Comparison of ENCODE assay signal across 21 cellular contexts in the genomic region with DNA sequence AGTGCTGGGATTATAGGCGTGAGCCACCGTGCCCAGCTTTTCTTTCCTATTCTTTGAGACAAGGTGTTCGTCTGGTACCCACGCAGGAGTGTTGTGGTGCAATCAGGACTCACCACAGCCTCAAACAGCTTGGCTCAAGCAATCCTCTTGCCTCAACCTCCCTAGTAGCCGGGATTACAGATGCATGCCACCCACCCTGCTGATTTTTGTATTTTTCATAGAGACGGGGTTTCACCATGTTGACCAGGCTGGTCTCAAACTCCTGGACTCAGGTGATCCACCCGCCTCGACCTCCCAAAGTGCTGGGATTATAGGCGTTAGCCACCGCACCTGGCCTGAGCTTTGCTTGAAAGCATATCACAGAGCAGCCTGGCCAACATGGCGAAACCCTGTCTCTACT. TPM values are rescaled to one million over a fixed set of nuclear protein-coding genes. Genes with fewer than 3 reads are reported as not detected.
A peak's percentile ranks its signal among the peaks of the same experiment; 100 is the strongest.
DNase-seq lines count a peak whose midpoint lies in the region; ATAC-seq and TF ChIP-seq lines count a peak whose summit lies in the region.
"Had no signal": no experiment of that assay in that cellular context is flagged by ENCODE, and none has a peak within 500 bp of the region (broad histone marks: within the 10 kb centered on the region; RNA-seq: fewer than 3 reads in every experiment).

No MANE protein-coding gene starts in this region.

- no peaks in the 10 kb centered on the region for H3K36me3 ChIP-seq in esophagus muscularis mucosa

- no peak for ATAC-seq in HG03159 (IDR thresholded peaks at IDR 0.05; ENCODE audit: unreplicated experiment)

- no peak for TF ChIP-seq CTCF in CD14-positive monocyte (IDR thresholded peaks at IDR 0.05)
- TF ChIP-seq CTCF in esophagus muscularis mucosa (IDR thresholded peaks at IDR 0.05), result no peak

- H3K27ac ChIP-seq in esophagus muscularis mucosa (replicated peaks in 1 of 4), result no peak overlapping the region

- no peak overlapping the region for H3K4me3 ChIP-seq in esophagus muscularis mucosa

- 84% methylated on average over 11 of the region's 11 CpGs for WGBS in esophagus muscularis mucosa

- peak; percentile 57 for DNase-seq in activated CD4-positive, alpha-beta T cell treated with anti-CD3 and anti-CD28 coated beads, Interleukin-2, amount 10 ng/mL, durations not matched to agents 24 days and 14 days
- no peak for DNase-seq in activated CD4-positive, alpha-beta T cell treated with anti-CD3 and anti-CD28 coated beads for 1 hour
- DNase-seq in CD14-positive monocyte (ENCODE audit: low spot score) (no peak), esophagus muscularis mucosa (ENCODE audit: extremely low spot score) (peak; percentile 50), dedifferentiated amniotic fluid mesenchymal stem cell (ENCODE audit: extremely low spot score) (no peak)
- peak; percentile 15 for DNase-seq in stimulated activated CD8-positive, alpha-beta memory T cell treated with anti-CD3 and anti-CD28 coated beads, Interleukin-4, amount 100 ng/mL, for 48 hours
- DNase-seq: AML-193, EL, GF-D8, IMR-90, MV-4-11, NCI-H1105 treated with DMSO at 0.1 percent for 48 hours, NCI-H1694, NCI-H2081, NCI-H2171 treated with DMSO at 0.1 percent for 48 hours, NCI-H526, SHP77 had no signal

- H3K9me3 ChIP-seq in esophagus muscularis mucosa, result no peaks in the 10 kb centered on the region

- no peaks in the 10 kb centered on the region for H3K4me1 ChIP-seq in esophagus muscularis mucosa

- H3K27ac Mint-ChIP-seq in activated CD4-positive, alpha-beta T cell treated with anti-CD3 and anti-CD28 coated beads, Interleukin-2, amount 10 ng/mL, durations not matched to agents 24 days and 14 days, result peak overlapping the region; percentile 20
- H3K27ac Mint-ChIP-seq in CD14-positive monocyte, result peak overlapping the region in 4 of 7 donors; percentile 22 to 83 (median 58)

- intact Hi-C loops in activated CD4-positive, alpha-beta T cell treated with anti-CD3 and anti-CD28 coated beads, Interleukin-2, amount 10 ng/mL, durations not matched to agents 24 days and 14 days (cut with micrococcal nuclease), result no loop called here
- intact Hi-C loops in CD14-positive monocyte (cut with micrococcal nuclease), result no loop called here
- intact Hi-C loops in esophagus muscularis mucosa (cut with DNase I), result no loop called here

- H3K4me1 Mint-ChIP-seq in activated CD4-positive, alpha-beta T cell treated with anti-CD3 and anti-CD28 coated beads, Interleukin-2, amount 10 ng/mL, durations not matched to agents 24 days and 14 days, result peaks cover 26% of the 10 kb centered on the region
- peaks cover 42% of the 10 kb centered on the region for H3K4me1 Mint-ChIP-seq in CD14-positive monocyte

- TF ChIP-seq EP300 in esophagus muscularis mucosa (IDR thresholded peaks at IDR 0.05), result no peak

- peaks cover 12% of the 10 kb centered on the region for H3K27me3 Mint-ChIP-seq in activated CD4-positive, alpha-beta T cell treated with anti-CD3 and anti-CD28 coated beads, Interleukin-2, amount 10 ng/mL, durations not matched to agents 24 days and 14 days
- H3K27me3 Mint-ChIP-seq in CD14-positive monocyte (ENCODE audit: low read depth in 3 of 3), result peaks cover 10 to 35% (median 16%) of the 10 kb centered on the region in 3 donors

- peaks cover 13% of the 10 kb centered on the region for H3K9me3 Mint-ChIP-seq in activated CD4-positive, alpha-beta T cell treated with anti-CD3 and anti-CD28 coated beads, Interleukin-2, amount 10 ng/mL, durations not matched to agents 24 days and 14 days
- H3K9me3 Mint-ChIP-seq in CD14-positive monocyte, result peaks cover 0 to 11% (median 2%) of the 10 kb centered on the region in 7 donors

- peak overlapping the region; percentile 19 for H3K4me3 Mint-ChIP-seq in activated CD4-positive, alpha-beta T cell treated with anti-CD3 and anti-CD28 coated beads, Interleukin-2, amount 10 ng/mL, durations not matched to agents 24 days and 14 days
- no peak overlapping the region for H3K4me3 Mint-ChIP-seq in CD14-positive monocyte

- H3K27me3 ChIP-seq in esophagus muscularis mucosa, result peaks cover 0 to 4% (median 0%) of the 10 kb centered on the region in 4 donors

- TF ChIP-seq POLR2A in esophagus muscularis mucosa (IDR thresholded peaks at IDR 0.05; ENCODE audit: low read depth), result no peak

- H3K36me3 Mint-ChIP-seq in activated CD4-positive, alpha-beta T cell treated with anti-CD3 and anti-CD28 coated beads, Interleukin-2, amount 10 ng/mL, durations not matched to agents 24 days and 14 days (ENCODE audit: low read depth), result peaks cover 12% of the 10 kb centered on the region
- H3K36me3 Mint-ChIP-seq in CD14-positive monocyte, result no peaks in the 10 kb centered on the region

RNA-seq across cellular contexts. Expression of a gene that starts 1.5 kb away (rescaled TPM):
- total RNA-seq in activated CD4-positive, alpha-beta T cell treated with anti-CD3 and anti-CD28 coated beads, Interleukin-2, amount 10 ng/mL, durations not matched to agents 24 days and 14 days, result 0.95 and 1.5 TPM in 2 replicates
- polyA plus RNA-seq in CD14-positive monocyte, result under 1 TPM; 0.11 to 0.17 TPM
- 1 to 10 TPM in 2 of 4 donors, under 1 TPM in 1, not detected in 1; 0.63 to 2.1 (median 1.3) TPM for total RNA-seq in esophagus muscularis mucosa
- total RNA-seq: A172, H4, IMR-90 had no signal
- polyA plus RNA-seq: AG04450, IMR-90 had no signal

RNA-seq across cellular contexts. Expression of a gene that starts 54.6 kb away (rescaled TPM):
- total RNA-seq in activated CD4-positive, alpha-beta T cell treated with anti-CD3 and anti-CD28 coated beads, Interleukin-2, amount 10 ng/mL, durations not matched to agents 24 days and 14 days, result 0.28 and 0.30 TPM in 2 replicates
- 100 to 1,000 TPM in 1 of 2 donors, 10 to 100 TPM in 1; 73.8 to 125 TPM for polyA plus RNA-seq in CD14-positive monocyte
- total RNA-seq in esophagus muscularis mucosa, result 1 to 10 TPM; 2.1 to 6.3 (median 4.3) TPM
- total RNA-seq: IMR-90 had no signal
- polyA plus RNA-seq: AG04450, IMR-90 had no signal

Comparison
In these comparisons a context has a peak if more than half of its experiments do, and no peak if none do; other contexts are left out.
1. DNase-seq: peak in activated CD4-positive, alpha-beta T cell treated with anti-CD3 and anti-CD28 coated beads, Interleukin-2, amount 10 ng/mL, durations not matched to agents 24 days and 14 days (single experiment), esophagus muscularis mucosa (single experiment) and stimulated activated CD8-positive, alpha-beta memory T cell treated with anti-CD3 and anti-CD28 coated beads, Interleukin-4, amount 100 ng/mL, for 48 hours (single experiment); none in activated CD4-positive, alpha-beta T cell treated with anti-CD3 and anti-CD28 coated beads for 1 hour (single experiment), CD14-positive monocyte (single experiment) and dedifferentiated amniotic fluid mesenchymal stem cell (single experiment).